10 cellular contexts compared by ENCODE assay signal in genomic region chr11:12556788-12557384, GRCh38.
DNase-seq lines count a peak whose midpoint lies in the region; ATAC-seq, FAIRE-seq and TF ChIP-seq lines count a peak whose summit lies in the region.
"Had no signal": no experiment of that assay in that cellular context is flagged by ENCODE, and none has a peak within 500 bp of the region (broad histone marks: within the 10 kb centered on the region; RNA-seq: fewer than 3 reads in every experiment).

No MANE protein-coding gene starts in this region.

- no peak overlapping the region for H3K27ac Mint-ChIP-seq in endothelial cell (ENCODE audit: unreplicated experiment)
- H3K27ac Mint-ChIP-seq: dendritic cell treated with granulocyte-macrophage colony-stimulating factor and Interleukin-4, amounts not matched to agents 40 ng/mL and 50 ng/mL, for 4 days had no signal

- 11% methylated on average over 6 of the region's 6 CpGs for WGBS in right lobe of liver (ENCODE audit: insufficient coverage, low coverage, low lambda C conversion rate, missing lambda C conversion rate)

- no peaks in the 10 kb centered on the region for H3K9me3 Mint-ChIP-seq in endothelial cell (ENCODE audit: unreplicated experiment)

- H3K4me1 ChIP-seq in right lobe of liver (no peaks in the 10 kb centered on the region), vagina (peaks cover 23% of the 10 kb centered on the region)

- FAIRE-seq in endometrium (lab: Jason Lieb, UNC): peak; percentile 94
- FAIRE-seq: A204.1 had no signal

- H3K36me3 ChIP-seq in right lobe of liver (no peaks in the 10 kb centered on the region), vagina (no peaks in the 10 kb centered on the region)

- H3K4me3 Mint-ChIP-seq in endothelial cell (ENCODE audit: unreplicated experiment): no peak overlapping the region
- H3K4me3 Mint-ChIP-seq: dendritic cell treated with granulocyte-macrophage colony-stimulating factor and Interleukin-4, amounts not matched to agents 40 ng/mL and 50 ng/mL, for 4 days had no signal

- no peaks in the 10 kb centered on the region for H3K27me3 Mint-ChIP-seq in endothelial cell (ENCODE audit: unreplicated experiment)
- H3K27me3 Mint-ChIP-seq: dendritic cell treated with granulocyte-macrophage colony-stimulating factor and Interleukin-4, amounts not matched to agents 40 ng/mL and 50 ng/mL, for 4 days had no signal

- no peak for TF ChIP-seq CTCF in right lobe of liver (IDR thresholded peaks at IDR 0.05)
- TF ChIP-seq CTCF in vagina (IDR thresholded peaks at IDR 0.05): no peak
- TF ChIP-seq CTCF in endothelial cell (IDR thresholded peaks at IDR 0.05; ENCODE audit: unreplicated experiment): no peak

- intact Hi-C loops in right lobe of liver (cut with DNase I) (no loop called here), vagina (cut with DNase I) (no loop called here)

- H3K4me1 Mint-ChIP-seq in endothelial cell (ENCODE audit: unreplicated experiment): no peaks in the 10 kb centered on the region

- DNase-seq in NCI-H2196 (lab: John Stamatoyannopoulos, UW; ENCODE audit: unreplicated experiment): peak; percentile 8
- DNase-seq in NCI-H2196 treated with DMSO at 0.1 percent for 48 hours (lab: John Stamatoyannopoulos, UW; ENCODE audit: unreplicated experiment): no peak
- DNase-seq in right lobe of liver: peak in 2 of 3 donors; percentile 53
- DNase-seq in vagina (ENCODE audit: extremely low spot score in 2 of 2): no peak
- no peak for DNase-seq in NCI-H128 (lab: John Stamatoyannopoulos, UW; ENCODE audit: unreplicated experiment)
- no peak for DNase-seq in endothelial cell (ENCODE audit: low spot score)
- no peak for DNase-seq in stimulated activated CD8-positive, alpha-beta memory T cell treated with anti-CD3 and anti-CD28 coated beads, Interleukin-4, amount 100 ng/mL, for 48 hours

- no peak for TF ChIP-seq POLR2A in right lobe of liver (IDR thresholded peaks at IDR 0.05)
- TF ChIP-seq POLR2A in vagina (IDR thresholded peaks at IDR 0.05): no peak

- peak; percentile 32 to 74 (median 40) for ATAC-seq in right lobe of liver

- H3K27me3 ChIP-seq in right lobe of liver (no peaks in the 10 kb centered on the region), vagina (no peaks in the 10 kb centered on the region)

- no peak overlapping the region for H3K4me3 ChIP-seq in right lobe of liver
- H3K4me3 ChIP-seq in vagina: no peak overlapping the region

- H3K27ac ChIP-seq in right lobe of liver (no peak overlapping the region), vagina (peak overlapping the region; percentile 70)

- H3K9me3 ChIP-seq in right lobe of liver (no peaks in the 10 kb centered on the region), vagina (no peaks in the 10 kb centered on the region)

- no peaks in the 10 kb centered on the region for H3K36me3 Mint-ChIP-seq in endothelial cell (ENCODE audit: low read depth, unreplicated experiment)

Comparison
In these comparisons a context has a peak if more than half of its experiments do, and no peak if none do; other contexts are left out.
1. DNase-seq: peak in NCI-H2196 (single experiment) and right lobe of liver (2 of 3); none in NCI-H2196 treated with DMSO at 0.1 percent for 48 hours (single experiment), vagina (0 of 2), NCI-H128 (single experiment), endothelial cell (single experiment) and stimulated activated CD8-positive, alpha-beta memory T cell treated with anti-CD3 and anti-CD28 coated beads, Interleukin-4, amount 100 ng/mL, for 48 hours (single experiment).